In the genomic region with DNA sequence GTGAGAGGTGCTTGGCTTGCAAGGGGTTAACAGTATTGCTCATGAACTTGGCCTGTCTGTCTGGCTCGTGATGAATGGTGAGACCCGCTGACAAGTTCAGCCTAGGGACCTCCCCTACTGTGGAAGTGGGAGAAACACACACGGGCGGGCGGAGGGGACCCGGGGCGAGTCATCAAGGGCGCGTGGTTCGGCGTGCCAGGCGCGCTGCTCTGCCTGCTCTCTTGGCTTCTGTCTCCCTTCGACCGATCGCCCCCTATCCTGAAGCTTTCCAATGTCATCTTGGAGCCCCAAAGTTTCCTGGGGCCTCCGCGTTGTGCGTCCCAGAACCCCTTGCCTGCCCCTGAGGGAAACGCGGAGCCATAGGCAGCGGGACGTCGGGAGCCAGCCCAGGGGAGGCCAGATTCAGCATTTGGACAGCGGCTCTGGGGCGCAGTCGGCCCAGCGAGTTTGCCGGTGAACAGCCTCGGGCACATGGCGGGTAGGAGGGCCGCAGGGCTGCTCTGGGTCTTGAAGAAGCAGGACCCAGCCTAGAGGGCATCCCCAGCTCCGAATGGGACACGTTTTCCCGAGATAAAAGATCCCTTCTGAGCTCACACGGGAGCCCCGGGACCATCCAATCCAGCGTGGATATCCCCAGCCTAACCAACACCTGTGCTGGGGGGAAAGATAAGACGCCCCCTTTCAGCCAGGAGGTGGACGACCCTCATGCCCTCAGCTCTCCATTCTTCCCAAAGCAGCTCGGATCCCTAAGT, we compare ENCODE assay signal across 8 cellular contexts. TPM values are rescaled to one million over a fixed set of nuclear protein-coding genes. Genes with fewer than 3 reads are reported as not detected.
DNase-seq lines count a peak whose midpoint lies in the region; ATAC-seq and TF ChIP-seq lines count a peak whose summit lies in the region.

No MANE protein-coding gene starts in this region.

- POLR2A ChIA-PET in GM10248 (lab: Yijun Ruan, JAX) = no interaction called here

- ATAC-seq in stimulated activated naive CD8-positive, alpha-beta T cell treated with anti-CD3 and anti-CD28 coated beads, Interleukin-15, amount 100 ng/mL, for 72 hours = no peak
- ATAC-seq in HG03135 (IDR thresholded peaks at IDR 0.05; ENCODE audit: unreplicated experiment) = no peak

- H3K9me3 Mint-ChIP-seq in stimulated activated naive CD8-positive, alpha-beta T cell treated with anti-CD3 and anti-CD28 coated beads, Interleukin-15, amount 100 ng/mL, for 72 hours = no peaks in the 10 kb centered on the region

- DNase-seq in GM10248 (ENCODE audit: extremely low spot score) (peak; percentile 82), NCI-H2171 treated with DMSO at 0.1 percent for 48 hours (lab: John Stamatoyannopoulos, UW) (peak; percentile 62), dedifferentiated amniotic fluid mesenchymal stem cell (ENCODE audit: extremely low spot score) (peak; percentile 15), myocyte (ENCODE audit: low read depth) (peak; percentile 74), NCI-H2107 treated with DMSO at 0.1 percent for 48 hours (lab: John Stamatoyannopoulos, UW; ENCODE audit: unreplicated experiment) (no peak)
- DNase-seq in activated CD4-positive, alpha-beta T cell treated with anti-CD3 and anti-CD28 coated beads, Interleukin-2, amount 50 U/mL, for 1 hour = peak; percentile 58
- DNase-seq in stimulated activated naive CD8-positive, alpha-beta T cell treated with anti-CD3 and anti-CD28 coated beads, Interleukin-15, amount 100 ng/mL, for 72 hours = peak; percentile 48 to 55

- no peak for TF ChIP-seq CTCF in GM10248 (IDR thresholded peaks at IDR 0.05; ENCODE audit: control extremely low read depth, extremely low read depth, low read depth, missing control alignments)

- peak overlapping the region in 1 of 2 donors; percentile 43 for H3K4me3 Mint-ChIP-seq in stimulated activated naive CD8-positive, alpha-beta T cell treated with anti-CD3 and anti-CD28 coated beads, Interleukin-15, amount 100 ng/mL, for 72 hours

- H3K27ac Mint-ChIP-seq in stimulated activated naive CD8-positive, alpha-beta T cell treated with anti-CD3 and anti-CD28 coated beads, Interleukin-15, amount 100 ng/mL, for 72 hours = no peak overlapping the region

- peaks cover 100% of the 10 kb centered on the region for H3K27me3 Mint-ChIP-seq in stimulated activated naive CD8-positive, alpha-beta T cell treated with anti-CD3 and anti-CD28 coated beads, Interleukin-15, amount 100 ng/mL, for 72 hours

- CTCF ChIA-PET in GM10248 (lab: Yijun Ruan, JAX) = interaction anchor here (1.6 to 9.5 kb wide), 6 partner anchors 18 to 112 kb away, joined by 7 to 155 read pairs (median 74); no protein-coding TSS in a partner anchor

- peaks cover 37% of the 10 kb centered on the region for H3K4me1 Mint-ChIP-seq in stimulated activated naive CD8-positive, alpha-beta T cell treated with anti-CD3 and anti-CD28 coated beads, Interleukin-15, amount 100 ng/mL, for 72 hours

RNA-seq across cellular contexts. Expression of gene POLG, which starts 27.0 kb away (rescaled TPM):
- total RNA-seq in myocyte = 108 and 113 TPM in 2 replicates
- 44.3 TPM for polyA plus RNA-seq in myocyte (2012)
